Comparison of ENCODE assay signal across 36 cellular contexts in the genomic region with DNA sequence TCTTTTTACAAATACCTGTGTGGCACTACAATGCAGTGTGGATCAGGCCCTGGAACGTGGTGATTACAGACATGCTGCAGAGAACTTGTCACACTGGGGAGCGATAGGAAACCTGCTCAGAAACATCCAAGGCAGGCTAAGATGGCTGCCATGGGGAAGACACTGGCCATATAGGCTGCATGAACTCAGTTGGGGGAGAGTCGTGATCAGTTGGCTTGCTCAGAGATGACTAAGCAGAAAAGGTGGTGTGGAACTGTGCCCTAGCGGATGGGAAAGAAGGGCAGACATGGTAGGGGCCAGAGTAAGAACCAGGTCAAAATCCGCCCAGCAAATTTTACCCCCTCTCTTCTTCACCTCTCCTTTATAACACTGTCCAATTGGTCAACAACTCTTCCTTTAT.
"Had no signal": no experiment of that assay in that cellular context is flagged by ENCODE, and none has a peak within 500 bp of the region (broad histone marks: within the 10 kb centered on the region; RNA-seq: fewer than 3 reads in every experiment).

No MANE protein-coding gene starts in this region.

- H3K36me3 ChIP-seq: adrenal gland, esophagus muscularis mucosa, gastrocnemius medialis, heart left ventricle, WERI-Rb-1 had no signal

- H3K9me3 Mint-ChIP-seq: activated naive CD4-positive, alpha-beta T cell treated with anti-CD3 and anti-CD28 coated beads, Interleukin-2, amount 50 U/mL, for 24 hours; activated T-helper 1 cell treated with anti-CD3 and anti-CD28 coated beads, Interleukin-12 subunit alpha, Interleukin-12 subunit beta, Interleukin-2, Interleukin-4 antibody, amounts not matched to agents 30 ng/mL and 10 ng/mL and 1 ng/mL, durations not matched to agents 14 hours and 24 hours and 36 hours; activated T-helper 2 cell treated with anti-CD3 and anti-CD28 coated beads, Interferon-gamma antibody, Interleukin-2, Interleukin-4, amounts not matched to agents 10 μg/mL and 5 μg/mL and 100 μg/mL, durations not matched to agents 14 hours and 24 hours and 36 hours had no signal

- H3K9me3 ChIP-seq: adrenal gland, body of pancreas, esophagus muscularis mucosa, gastrocnemius medialis, heart left ventricle had no signal

- H3K27me3 ChIP-seq: adrenal gland, body of pancreas, esophagus muscularis mucosa, foreskin keratinocyte, gastrocnemius medialis, heart left ventricle had no signal

- H3K4me3 Mint-ChIP-seq: activated B cell treated with CpG ODN at 0.5 μM for 24 hours; activated CD8-positive, alpha-beta memory T cell treated with anti-CD3 and anti-CD28 coated beads, Interleukin-2, amount 10 ng/mL, durations not matched to agents 7 days and 5 days; activated CD8-positive, alpha-beta T cell treated with anti-CD3 and anti-CD28 coated beads, Interleukin-2, amount 10 ng/mL, durations not matched to agents 7 days and 5 days; activated naive CD4-positive, alpha-beta T cell treated with anti-CD3 and anti-CD28 coated beads for 36 hours; activated naive CD4-positive, alpha-beta T cell treated with anti-CD3 and anti-CD28 coated beads, Interleukin-2, amount 50 U/mL, for 24 hours; activated naive CD8-positive, alpha-beta T cell treated with anti-CD3 and anti-CD28 coated beads for 36 hours; activated naive CD8-positive, alpha-beta T cell treated with anti-CD3 and anti-CD28 coated beads, Interleukin-2, amount 50 U/mL, for 24 hours; activated T-helper 1 cell treated with anti-CD3 and anti-CD28 coated beads, Interleukin-12 subunit alpha, Interleukin-12 subunit beta, Interleukin-2, Interleukin-4 antibody, amounts not matched to agents 30 ng/mL and 10 ng/mL and 1 ng/mL, durations not matched to agents 14 hours and 24 hours and 36 hours; effector memory CD8-positive, alpha-beta T cell; T-helper 2 cell treated with Interferon-gamma antibody and Interleukin-4, amounts not matched to agents 5 μg/mL and 100 μg/mL, for 36 hours had no signal

- H3K4me1 ChIP-seq: adrenal gland, body of pancreas, esophagus muscularis mucosa, foreskin keratinocyte, gastrocnemius medialis, heart left ventricle had no signal

- H3K27ac Mint-ChIP-seq: activated B cell treated with CpG ODN at 0.5 μM for 24 hours; activated CD8-positive, alpha-beta memory T cell treated with anti-CD3 and anti-CD28 coated beads, Interleukin-2, amount 10 ng/mL, durations not matched to agents 7 days and 5 days; activated CD8-positive, alpha-beta T cell treated with anti-CD3 and anti-CD28 coated beads, Interleukin-2, amount 10 ng/mL, durations not matched to agents 7 days and 5 days; activated naive CD4-positive, alpha-beta T cell treated with anti-CD3 and anti-CD28 coated beads for 36 hours; activated naive CD4-positive, alpha-beta T cell treated with anti-CD3 and anti-CD28 coated beads, Interleukin-2, amount 50 U/mL, for 24 hours; activated naive CD8-positive, alpha-beta T cell treated with anti-CD3 and anti-CD28 coated beads for 36 hours; activated naive CD8-positive, alpha-beta T cell treated with anti-CD3 and anti-CD28 coated beads, Interleukin-2, amount 50 U/mL, for 24 hours; activated T-helper 1 cell treated with anti-CD3 and anti-CD28 coated beads, Interleukin-12 subunit alpha, Interleukin-12 subunit beta, Interleukin-2, Interleukin-4 antibody, amounts not matched to agents 30 ng/mL and 10 ng/mL and 1 ng/mL, durations not matched to agents 14 hours and 24 hours and 36 hours; activated T-helper 2 cell treated with anti-CD3 and anti-CD28 coated beads, Interferon-gamma antibody, Interleukin-2, Interleukin-4, amounts not matched to agents 10 μg/mL and 5 μg/mL and 100 μg/mL, durations not matched to agents 14 hours and 24 hours and 36 hours; effector memory CD8-positive, alpha-beta T cell; T-helper 2 cell treated with Interferon-gamma antibody and Interleukin-4, amounts not matched to agents 5 μg/mL and 100 μg/mL, for 36 hours had no signal

- ATAC-seq: activated CD4-positive, CD25-positive, alpha-beta regulatory T cell treated with anti-CD3 and anti-CD28 coated beads, Interleukin-2, amount 50 U/mL, for 24 hours; activated CD8-positive, alpha-beta memory T cell treated with anti-CD3 and anti-CD28 coated beads, Interleukin-2, amount 10 ng/mL, durations not matched to agents 7 days and 5 days; activated CD8-positive, alpha-beta T cell treated with anti-CD3 and anti-CD28 coated beads, Interleukin-2, amount 10 ng/mL, durations not matched to agents 7 days and 5 days; activated naive CD8-positive, alpha-beta T cell treated with anti-CD3 and anti-CD28 coated beads, Interleukin-2, amount 50 U/mL, for 24 hours; body of pancreas; effector memory CD8-positive, alpha-beta T cell; foreskin keratinocyte; gastrocnemius medialis; heart left ventricle had no signal

- DNase-seq: activated B cell treated with CpG ODN at 0.5 μM for 24 hours; activated CD4-positive, alpha-beta T cell treated with anti-CD3 and anti-CD28 coated beads for 48 hours; activated CD4-positive, alpha-beta T cell treated with anti-CD3 and anti-CD28 coated beads, Interleukin-2, amount 50 U/mL, for 1 hour; activated CD4-positive, alpha-beta T cell treated with anti-CD3 and anti-CD28 coated beads, Interleukin-2, amount 50 U/mL, for 48 hours; activated CD8-positive, alpha-beta memory T cell treated with anti-CD3 and anti-CD28 coated beads, Interleukin-2, amount 10 ng/mL, durations not matched to agents 7 days and 5 days; activated CD8-positive, alpha-beta memory T cell treated with anti-CD3 and anti-CD28 coated beads, Interleukin-2, amount 50 U/mL, for 4 hours; activated CD8-positive, alpha-beta T cell treated with anti-CD3 and anti-CD28 coated beads, Interleukin-2, amount 10 ng/mL, durations not matched to agents 7 days and 5 days; activated effector memory CD4-positive, alpha-beta T cell treated with anti-CD3 and anti-CD28 coated beads, Interleukin-2, amount 50 U/mL, for 16 hours; activated naive CD4-positive, alpha-beta T cell treated with anti-CD3 and anti-CD28 coated beads for 36 hours; activated naive CD8-positive, alpha-beta T cell treated with anti-CD3 and anti-CD28 coated beads for 36 hours; activated naive CD8-positive, alpha-beta T cell treated with anti-CD3 and anti-CD28 coated beads, Interleukin-2, amount 50 U/mL, for 24 hours; activated T-cell treated with anti-CD3 and anti-CD28 coated beads, Interleukin-2, amount 50 U/mL, for 1 hour; activated T-cell treated with anti-CD3 and anti-CD28 coated beads, Interleukin-2, amount 50 U/mL, for 48 hours; adrenal gland; amygdala; aorta; body of pancreas; caudate nucleus; cortex of kidney; dermis blood vessel endothelial cell; effector CD4-positive, alpha-beta T cell; effector memory CD8-positive, alpha-beta T cell; erythroblast; foreskin keratinocyte; gastrocnemius medialis; glutamatergic neuron; heart left ventricle; T1000; WERI-Rb-1 had no signal

- H3K27me3 Mint-ChIP-seq: activated B cell treated with CpG ODN at 0.5 μM for 24 hours; activated CD8-positive, alpha-beta memory T cell treated with anti-CD3 and anti-CD28 coated beads, Interleukin-2, amount 10 ng/mL, durations not matched to agents 7 days and 5 days; effector memory CD8-positive, alpha-beta T cell had no signal

- H3K4me3 ChIP-seq: adrenal gland, body of pancreas, esophagus muscularis mucosa, gastrocnemius medialis, heart left ventricle had no signal

- FAIRE-seq: colon had no signal

- H3K36me3 Mint-ChIP-seq: activated CD8-positive, alpha-beta memory T cell treated with anti-CD3 and anti-CD28 coated beads, Interleukin-2, amount 10 ng/mL, durations not matched to agents 7 days and 5 days; activated naive CD4-positive, alpha-beta T cell treated with anti-CD3 and anti-CD28 coated beads, Interleukin-2, amount 50 U/mL, for 24 hours; activated naive CD8-positive, alpha-beta T cell treated with anti-CD3 and anti-CD28 coated beads for 36 hours had no signal

- H3K27ac ChIP-seq: adrenal gland, body of pancreas, esophagus muscularis mucosa, foreskin keratinocyte, gastrocnemius medialis, heart left ventricle, WERI-Rb-1 had no signal

- H3K4me1 Mint-ChIP-seq: activated B cell treated with CpG ODN at 0.5 μM for 24 hours; activated CD8-positive, alpha-beta memory T cell treated with anti-CD3 and anti-CD28 coated beads, Interleukin-2, amount 10 ng/mL, durations not matched to agents 7 days and 5 days; activated naive CD4-positive, alpha-beta T cell treated with anti-CD3 and anti-CD28 coated beads, Interleukin-2, amount 50 U/mL, for 24 hours; activated naive CD8-positive, alpha-beta T cell treated with anti-CD3 and anti-CD28 coated beads for 36 hours; activated naive CD8-positive, alpha-beta T cell treated with anti-CD3 and anti-CD28 coated beads, Interleukin-2, amount 50 U/mL, for 24 hours had no signal
